In the genomic region with DNA sequence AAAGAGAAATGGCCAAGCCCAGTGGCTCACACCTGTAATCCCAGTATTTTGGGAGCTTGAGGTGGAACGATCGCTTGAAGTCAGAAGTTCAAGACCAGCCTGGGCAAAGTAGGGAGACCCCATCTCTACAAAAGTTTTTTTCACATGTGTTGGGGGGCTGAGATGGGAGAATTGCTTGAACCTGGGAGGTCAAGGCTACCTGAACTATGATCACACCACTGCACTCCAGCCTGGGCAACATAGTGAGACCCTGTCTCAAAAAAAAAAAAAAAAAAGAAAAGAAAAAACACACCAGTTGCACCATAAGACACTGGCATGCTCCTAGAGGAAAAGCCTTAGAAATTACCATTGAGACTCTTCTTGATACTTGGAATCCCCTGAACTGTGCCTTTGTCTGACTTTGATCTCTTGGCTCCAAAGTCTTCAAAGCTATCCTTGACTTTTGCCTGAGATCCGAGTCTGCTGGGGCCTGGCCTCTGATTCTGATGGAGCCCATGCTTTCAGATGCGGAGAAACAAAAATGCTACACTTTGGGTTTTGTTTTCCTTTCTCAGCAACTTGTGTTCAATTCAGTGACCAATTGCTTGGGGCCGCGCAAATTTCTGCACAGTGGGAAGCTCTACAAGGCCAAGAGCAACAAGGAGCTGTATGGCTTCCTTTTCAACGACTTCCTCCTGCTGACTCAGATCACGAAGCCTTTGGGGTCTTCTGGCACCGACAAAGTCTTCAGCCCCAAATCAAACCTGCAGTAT, we compare ENCODE assay signal across 30 cellular contexts.
"Had no signal": no experiment of that assay in that cellular context is flagged by ENCODE, and none has a peak within 500 bp of the region (broad histone marks: within the 10 kb centered on the region; RNA-seq: fewer than 3 reads in every experiment).

No MANE protein-coding gene starts in this region.

- H3K36me3 Mint-ChIP-seq: natural killer cell treated with Interleukin-12 subunit alpha and Interleukin-12 subunit beta and Interleukin-15 and Interleukin-18, amount 100 ng/mL, for 72 hours; WTC11 had no signal

- H3K4me3 ChIP-seq: esophagus muscularis mucosa, heart right ventricle, left lung, lower lobe of right lung, mucosa of descending colon, pancreas, psoas muscle, smooth muscle cell, testis, transverse colon had no signal

- H3K27me3 Mint-ChIP-seq: activated T-cell treated with anti-CD3 and anti-CD28 coated beads, Interleukin-2, amount 50 U/mL, for 24 hours; brain; dendritic cell treated with granulocyte-macrophage colony-stimulating factor and Interleukin-4, amounts not matched to agents 40 ng/mL and 50 ng/mL, for 4 days had no signal

- H3K27ac Mint-ChIP-seq: activated CD4-positive, alpha-beta memory T cell treated with anti-CD3 and anti-CD28 coated beads, Interleukin-2, amount 10 ng/mL, durations not matched to agents 7 days and 5 days; activated CD4-positive, alpha-beta T cell treated with anti-CD3 and anti-CD28 coated beads, Interleukin-2, amount 10 ng/mL, durations not matched to agents 7 days and 5 days; activated T-cell treated with anti-CD3 and anti-CD28 coated beads, Interleukin-2, amount 50 U/mL, for 24 hours; dendritic cell treated with granulocyte-macrophage colony-stimulating factor and Interleukin-4, amounts not matched to agents 40 ng/mL and 50 ng/mL, for 4 days; endodermal cell; natural killer cell treated with Interleukin-12 subunit alpha and Interleukin-12 subunit beta and Interleukin-15 and Interleukin-18, amount 100 ng/mL, for 72 hours; T-helper 17 cell; WTC11 had no signal

- ATAC-seq: foreskin keratinocyte; heart right ventricle; left lung; lower lobe of right lung; mucosa of descending colon; natural killer cell treated with Interleukin-12 subunit alpha and Interleukin-12 subunit beta and Interleukin-15 and Interleukin-18, amount 100 ng/mL, for 72 hours; pancreas; psoas muscle; stimulated activated naive CD8-positive, alpha-beta T cell treated with anti-CD3 and anti-CD28 coated beads, Interleukin-15, Interleukin-2, amounts not matched to agents 100 U/mL and 50 U/mL, for 24 hours; T-helper 17 cell; WTC11 had no signal

- H3K9me3 Mint-ChIP-seq: activated CD4-positive, alpha-beta memory T cell treated with anti-CD3 and anti-CD28 coated beads, Interleukin-2, amount 10 ng/mL, durations not matched to agents 7 days and 5 days; activated CD4-positive, alpha-beta T cell treated with anti-CD3 and anti-CD28 coated beads, Interleukin-2, amount 10 ng/mL, durations not matched to agents 7 days and 5 days; activated T-cell treated with anti-CD3 and anti-CD28 coated beads, Interleukin-2, amount 50 U/mL, for 24 hours; brain; dendritic cell treated with granulocyte-macrophage colony-stimulating factor and Interleukin-4, amounts not matched to agents 40 ng/mL and 50 ng/mL, for 4 days; endodermal cell; natural killer cell treated with Interleukin-12 subunit alpha and Interleukin-12 subunit beta and Interleukin-15 and Interleukin-18, amount 100 ng/mL, for 72 hours; WTC11 had no signal

- H3K4me3 Mint-ChIP-seq: activated CD4-positive, alpha-beta memory T cell treated with anti-CD3 and anti-CD28 coated beads, Interleukin-2, amount 10 ng/mL, durations not matched to agents 7 days and 5 days; activated CD4-positive, alpha-beta T cell treated with anti-CD3 and anti-CD28 coated beads, Interleukin-2, amount 10 ng/mL, durations not matched to agents 7 days and 5 days; activated T-cell treated with anti-CD3 and anti-CD28 coated beads, Interleukin-2, amount 50 U/mL, for 24 hours; brain; dendritic cell treated with granulocyte-macrophage colony-stimulating factor and Interleukin-4, amounts not matched to agents 40 ng/mL and 50 ng/mL, for 4 days; endodermal cell; natural killer cell treated with Interleukin-12 subunit alpha and Interleukin-12 subunit beta and Interleukin-15 and Interleukin-18, amount 100 ng/mL, for 72 hours; T-helper 17 cell; WTC11 had no signal

- DNase-seq: activated CD4-positive, alpha-beta memory T cell treated with anti-CD3 and anti-CD28 coated beads, Interleukin-2, amount 10 ng/mL, durations not matched to agents 7 days and 5 days; activated CD4-positive, alpha-beta T cell treated with anti-CD3 and anti-CD28 coated beads for 1 hour; activated CD4-positive, alpha-beta T cell treated with anti-CD3 and anti-CD28 coated beads, Interleukin-2, amount 10 ng/mL, durations not matched to agents 7 days and 5 days; activated CD8-positive, alpha-beta memory T cell treated with anti-CD3 and anti-CD28 coated beads, Interleukin-2, amount 50 U/mL, for 48 hours; activated gamma-delta T cell treated with Interleukin-2 at 50 U/mL for 16 hours; activated naive CD4-positive, alpha-beta T cell treated with anti-CD3 and anti-CD28 coated beads, Interleukin-2, amount 50 U/mL, for 16 hours; activated T-cell treated with anti-CD3 and anti-CD28 coated beads, Interleukin-2, amount 50 U/mL, for 24 hours; amniotic stem cell; caudate nucleus; endodermal cell; foreskin keratinocyte; heart right ventricle; lower lobe of right lung; mucosa of descending colon; pancreas; psoas muscle; stimulated activated CD4-positive, alpha-beta T cell treated with anti-CD3 and anti-CD28 coated beads, Interleukin-4, amount 100 ng/mL, for 1 hour; stimulated activated naive CD8-positive, alpha-beta T cell treated with anti-CD3 and anti-CD28 coated beads, Interleukin-15, Interleukin-2, amounts not matched to agents 100 U/mL and 50 U/mL, for 24 hours; SW 1271; T-helper 17 cell; T1000; testis; transverse colon had no signal

- H3K4me1 Mint-ChIP-seq: activated CD4-positive, alpha-beta memory T cell treated with anti-CD3 and anti-CD28 coated beads, Interleukin-2, amount 10 ng/mL, durations not matched to agents 7 days and 5 days; activated CD4-positive, alpha-beta T cell treated with anti-CD3 and anti-CD28 coated beads, Interleukin-2, amount 10 ng/mL, durations not matched to agents 7 days and 5 days had no signal
